In genomic region chr5:101676646-101677045, GRCh38 we compare ENCODE assay signal across 15 cellular contexts.
A peak's percentile ranks its signal among the peaks of the same experiment; 100 is the strongest.
DNase-seq lines count a peak whose midpoint lies in the region; ATAC-seq and TF ChIP-seq lines count a peak whose summit lies in the region.
"Had no signal": no experiment of that assay in that cellular context is flagged by ENCODE, and none has a peak within 500 bp of the region (broad histone marks: within the 10 kb centered on the region; RNA-seq: fewer than 3 reads in every experiment).

No MANE protein-coding gene starts in this region.

- H3K9me3 ChIP-seq in mammary epithelial cell (replicated peaks; ENCODE audit: insufficient read depth, low read length) (no peaks in the 10 kb centered on the region), DND-41 (ENCODE audit: insufficient read depth, low read length, severe bottlenecking) (no peaks in the 10 kb centered on the region), PC-3 (ENCODE audit: low read length) (no peaks in the 10 kb centered on the region), trophoblast cell (ENCODE audit: insufficient read depth, low read depth, low read length) (no peaks in the 10 kb centered on the region), mucosa of descending colon (no peaks in the 10 kb centered on the region)

- H3K9ac ChIP-seq in mammary epithelial cell (ENCODE audit: insufficient read depth, low read length) (no peak overlapping the region), DND-41 (ENCODE audit: low read depth, low read length) (no peak overlapping the region), PC-3 (ENCODE audit: low read length) (no peak overlapping the region), trophoblast cell (ENCODE audit: low read length) (no peak overlapping the region)

- intact Hi-C loops in MCF 10A (cut with micrococcal nuclease) (loop anchor here (5.0 kb wide), 2 partner anchors 284 to 1054 kb away; no protein-coding TSS in a partner anchor), mammary epithelial cell (cut with micrococcal nuclease) (loop anchor here (5.0 kb wide), 1 partner anchor 284 kb away; no protein-coding TSS in a partner anchor), PC-3 (cut with micrococcal nuclease) (loop anchor here (10.0 kb wide), 1 partner anchor 282 kb away; no protein-coding TSS in a partner anchor), mucosa of descending colon (cut with DNase I, micrococcal nuclease) (loop anchor here in 1 of 2 donors (10.0 kb wide), 1 partner anchor 142 kb away; no protein-coding TSS in a partner anchor)

- H3K79me2 ChIP-seq in mammary epithelial cell (ENCODE audit: insufficient read depth, low read length) (no peaks in the 10 kb centered on the region), DND-41 (ENCODE audit: insufficient read depth, low read length) (no peaks in the 10 kb centered on the region), PC-3 (ENCODE audit: low read length) (no peaks in the 10 kb centered on the region), trophoblast cell (ENCODE audit: control insufficient read depth, insufficient read depth, low read length, poor library complexity) (no peaks in the 10 kb centered on the region)

- H3K79me1 ChIP-seq in trophoblast cell (ENCODE audit: low read length) = no peaks in the 10 kb centered on the region

- no peaks in the 10 kb centered on the region for H3K9me3 Mint-ChIP-seq in MCF 10A (ENCODE audit: unreplicated experiment)
- H3K9me3 Mint-ChIP-seq: CD4-positive, alpha-beta T cell; H9 had no signal

- H3K36me3 Mint-ChIP-seq in MCF 10A (ENCODE audit: insufficient read depth, unreplicated experiment) = no peaks in the 10 kb centered on the region

- in situ Hi-C loops in mammary epithelial cell (cut with MboI; ENCODE audit: low sequenced_read_pairs in 2 of 2) = no loop called here

- no peak overlapping the region for H3K23ac ChIP-seq in trophoblast cell (ENCODE audit: low read length)

- H4K12ac ChIP-seq in trophoblast cell (ENCODE audit: low read depth, low read length) = no peak overlapping the region

- H4K91ac ChIP-seq in trophoblast cell (ENCODE audit: low read depth, low read length) = no peak overlapping the region

- WGBS in mammary epithelial cell (ENCODE audit: low coverage, missing lambda C conversion rate) = 74% methylated on average over 2 of the region's 2 CpGs
- WGBS in trophoblast cell (ENCODE audit: extremely low coverage, insufficient coverage, insufficient read length) = no CpG with 5 or more reads among the region's 2 CpGs

- dilution Hi-C loops in mammary epithelial cell (cut with HindIII; ENCODE audit: low sequenced_read_pairs) = no loop called here

- H3K4me3 ChIP-seq in mammary epithelial cell (replicated peaks in 1 of 3; ENCODE audit: insufficient read depth in 1 of 3, low read depth in 2 of 3, low read length in 3 of 3) (no peak overlapping the region), DND-41 (ENCODE audit: low read depth in 1 of 2, low read length in 2 of 2) (no peak overlapping the region), PC-3 (ENCODE audit: low read length) (no peak overlapping the region), trophoblast cell (ENCODE audit: low read depth, low read length) (no peak overlapping the region), mucosa of descending colon (no peak overlapping the region)
- H3K4me3 ChIP-seq: GM12878 had no signal

- no peaks in the 10 kb centered on the region for H3K27me3 ChIP-seq in mammary epithelial cell (ENCODE audit: insufficient read depth, low read length)
- H3K27me3 ChIP-seq in DND-41 (ENCODE audit: insufficient read depth, low read length, poor library complexity) = peaks cover 3% of the 10 kb centered on the region
- no peaks in the 10 kb centered on the region for H3K27me3 ChIP-seq in PC-3 (ENCODE audit: low read length)
- H3K27me3 ChIP-seq in trophoblast cell (ENCODE audit: insufficient read depth, low read length) = no peaks in the 10 kb centered on the region

- H2BK12ac ChIP-seq in trophoblast cell (ENCODE audit: low read length) = no peak overlapping the region

- H2BK5ac ChIP-seq in trophoblast cell (ENCODE audit: low read depth, low read length, poor library complexity) = no peak overlapping the region

- H3K4me1 ChIP-seq in mammary epithelial cell (ENCODE audit: insufficient read depth, low read length) = no peaks in the 10 kb centered on the region
- H3K4me1 ChIP-seq in DND-41 (ENCODE audit: insufficient read depth, low read length) = peaks cover 3% of the 10 kb centered on the region
- no peaks in the 10 kb centered on the region for H3K4me1 ChIP-seq in PC-3 (ENCODE audit: insufficient read depth, low read length)
- no peaks in the 10 kb centered on the region for H3K4me1 ChIP-seq in trophoblast cell (ENCODE audit: control insufficient read depth in 1 of 2, insufficient read depth in 2 of 2, low read length in 2 of 2)
- no peaks in the 10 kb centered on the region for H3K4me1 ChIP-seq in mucosa of descending colon (ENCODE audit: low read depth)

- H3K4me3 Mint-ChIP-seq in MCF 10A (ENCODE audit: unreplicated experiment) = no peak overlapping the region
- H3K4me3 Mint-ChIP-seq: CD4-positive, alpha-beta T cell; H9 had no signal

- peaks cover 37% of the 10 kb centered on the region for H3K27me3 Mint-ChIP-seq in MCF 10A (ENCODE audit: insufficient read depth, unreplicated experiment)

- H3K4ac ChIP-seq in trophoblast cell (ENCODE audit: low read depth, low read length) = no peak overlapping the region

- no peak overlapping the region for H2AK5ac ChIP-seq in trophoblast cell (ENCODE audit: low read length)

- H3K4me2 ChIP-seq in mammary epithelial cell (ENCODE audit: insufficient read depth, low read depth, low read length) (no peak overlapping the region), DND-41 (ENCODE audit: insufficient read depth, low read length) (no peak overlapping the region), PC-3 (ENCODE audit: low read length) (no peak overlapping the region), trophoblast cell (ENCODE audit: low read length) (no peak overlapping the region)

- ATAC-seq in DND-41 (ENCODE audit: insufficient read depth, low read depth) (no peak), PC-3 (peak; percentile 29), mucosa of descending colon (no peak)
- ATAC-seq: GM12878 had no signal

- H4K20me1 ChIP-seq in mammary epithelial cell (ENCODE audit: insufficient read depth, low read length) (no peaks in the 10 kb centered on the region), DND-41 (ENCODE audit: insufficient read depth, low read length) (no peaks in the 10 kb centered on the region), PC-3 (ENCODE audit: low read length) (no peaks in the 10 kb centered on the region)

- H3K36me3 ChIP-seq in mammary epithelial cell (ENCODE audit: insufficient read depth, low read length) (no peaks in the 10 kb centered on the region), DND-41 (ENCODE audit: insufficient read depth, low read length) (no peaks in the 10 kb centered on the region), PC-3 (ENCODE audit: low read depth, low read length) (no peaks in the 10 kb centered on the region), trophoblast cell (ENCODE audit: control insufficient read depth in 1 of 2, insufficient read depth in 2 of 2, low read length in 2 of 2) (no peaks in the 10 kb centered on the region), mucosa of descending colon (ENCODE audit: low read depth) (no peaks in the 10 kb centered on the region)

- no peaks in the 10 kb centered on the region for H3K9me2 ChIP-seq in PC-3 (replicated peaks; ENCODE audit: low read length)

- H3K27ac ChIP-seq in mammary epithelial cell (ENCODE audit: insufficient read depth, low read depth, low read length) (no peak overlapping the region), DND-41 (ENCODE audit: low read length) (no peak overlapping the region), PC-3 (ENCODE audit: low read length) (no peak overlapping the region), trophoblast cell (ENCODE audit: low read depth, low read length) (no peak overlapping the region)
- H3K27ac ChIP-seq: C4-2B had no signal

- BruUV-seq in MCF 10A (replicated peaks; lab: Mats Ljungman, UMichigan) (no TSS peak), mammary epithelial cell (replicated peaks; lab: Mats Ljungman, UMichigan) (no TSS peak), PC-3 (replicated peaks; lab: Mats Ljungman, UMichigan) (no TSS peak)

- no peaks in the 10 kb centered on the region for H3F3A ChIP-seq in PC-3 (ENCODE audit: low read length, unreplicated experiment)

- H3K14ac ChIP-seq in trophoblast cell (ENCODE audit: low read length) = no peak overlapping the region

- no peak overlapping the region for H2AFZ ChIP-seq in mammary epithelial cell (ENCODE audit: low read depth, low read length)
- peak overlapping the region; percentile 33; the same call in 1 of the 2 replicates for H2AFZ ChIP-seq in DND-41 (ENCODE audit: low read depth, low read length)
- H2AFZ ChIP-seq in PC-3 (ENCODE audit: low read length) = no peak overlapping the region
- no peak overlapping the region for H2AFZ ChIP-seq in trophoblast cell (ENCODE audit: insufficient read depth, low read length, poor library complexity)

- POLR2A ChIA-PET in MCF 10A (lab: Yijun Ruan, JAX) (interaction anchor here (0.5 to 0.6 kb wide), 3 partner anchors 173 to 339 kb away, joined by 3 read pairs; no protein-coding TSS in a partner anchor), PC-3 (lab: Charles Lee; ENCODE audit: unreplicated experiment) (no interaction called here)

- CTCF ChIA-PET in MCF 10A (lab: Yijun Ruan, JAX) (no interaction called here), mammary epithelial cell (lab: Charles Lee; ENCODE audit: low non-redundant PET) (interaction anchor here (0.6 kb wide), 1 partner anchor 902 kb away, joined by 3 read pairs; no protein-coding TSS in a partner anchor), PC-3 (lab: Charles Lee) (no interaction called here)

- H3K18ac ChIP-seq in trophoblast cell (ENCODE audit: low read length) = no peak overlapping the region

- H4K8ac ChIP-seq in trophoblast cell (ENCODE audit: low read depth, low read length) = no peak overlapping the region

- H3K4me1 Mint-ChIP-seq in MCF 10A (ENCODE audit: insufficient read depth, unreplicated experiment) = peaks cover 27% of the 10 kb centered on the region

- H2BK120ac ChIP-seq in trophoblast cell (ENCODE audit: insufficient read depth, low read length, poor library complexity) = no peak overlapping the region

- TF ChIP-seq CTCF in MCF 10A (IDR thresholded peaks at IDR 0.05; ENCODE audit: unreplicated experiment) (no peak), mammary epithelial cell (conservative IDR thresholded peaks at IDR 0.05 in 1 of 2, IDR thresholded peaks at IDR 0.05 in 1 of 2; ENCODE audit: extremely low read depth in 1 of 2, insufficient read depth in 1 of 2, low read depth in 1 of 2, low read length in 2 of 2) (no peak), DND-41 (IDR thresholded peaks at IDR 0.05; ENCODE audit: borderline replicate concordance, extremely low read depth, low read length, poor library complexity, severe bottlenecking) (no peak), PC-3 (conservative IDR thresholded peaks at IDR 0.05; ENCODE audit: low read depth, low read length) (no peak), mucosa of descending colon (IDR thresholded peaks at IDR 0.05) (no peak)

- DNase-seq in MCF 10A (ENCODE audit: unreplicated experiment) (peak; percentile 71), mammary epithelial cell (no peak), DND-41 (no peak), PC-3 (peak; percentile 35), trophoblast cell (peak; percentile 59 to 97), NCI-H146 (lab: John Stamatoyannopoulos, UW) (no peak), mucosa of descending colon (no peak), NCI-H1417 (lab: John Stamatoyannopoulos, UW) (no peak)
- DNase-seq: CD4-positive, alpha-beta T cell; DMS79 treated with DMSO at 0.1 percent for 48 hours; EL; H9; IMR-90 had no signal

- peak overlapping the region; percentile 34 for H3K27ac Mint-ChIP-seq in MCF 10A (ENCODE audit: low read depth, unreplicated experiment)
- H3K27ac Mint-ChIP-seq: CD4-positive, alpha-beta T cell; H9 had no signal

Comparison
In these comparisons a context has a peak if more than half of its experiments do, and no peak if none do; other contexts are left out.
1. DNase-seq: peak in MCF 10A (single experiment), PC-3 (single experiment) and trophoblast cell (2 of 2); none in mammary epithelial cell (single experiment), DND-41 (single experiment), NCI-H146 (single experiment), mucosa of descending colon (0 of 3) and NCI-H1417 (0 of 3).